Comparison of ENCODE assay signal across 8 cellular contexts in genomic region chr17:68431661-68432071, GRCh38. TPM values are rescaled to one million over a fixed set of nuclear protein-coding genes. Genes with fewer than 3 reads are reported as not detected.
DNase-seq lines count a peak whose midpoint lies in the region; ATAC-seq and TF ChIP-seq lines count a peak whose summit lies in the region.

No MANE protein-coding gene starts in this region.

- CTCF ChIA-PET in CD8-positive, alpha-beta memory T cell (lab: Charles Lee), result interaction anchor here (0.6 to 3.1 kb wide), 15 partner anchors 18 to 193 kb away, joined by 3 to 22 read pairs (median 3); partner anchors contain the start of gene WIPI1

- peak; percentile 10 for TF ChIP-seq CTCF in HL-60 (IDR thresholded peaks at IDR 0.05; ENCODE audit: insufficient read depth, low read length)

- peaks cover 0 to 1% (median 0%) of the 10 kb centered on the region in 5 donors for H3K9me3 Mint-ChIP-seq in CD8-positive, alpha-beta memory T cell
- no peaks in the 10 kb centered on the region for H3K9me3 Mint-ChIP-seq in activated CD4-positive, alpha-beta T cell treated with anti-CD3 and anti-CD28 coated beads, Interleukin-2, amount 10 ng/mL, durations not matched to agents 24 days and 14 days
- H3K9me3 Mint-ChIP-seq in stimulated activated effector memory CD8-positive, alpha-beta T cell treated with anti-CD3 and anti-CD28 coated beads, Interleukin-12 subunit alpha, Interleukin-12 subunit beta, amount 100 ng/mL, for 72 hours, result no peaks in the 10 kb centered on the region

- H3K36me3 ChIP-seq in CD8-positive, alpha-beta memory T cell (ENCODE audit: insufficient read depth, low read length), result no peaks in the 10 kb centered on the region

- H3K4me3 ChIP-seq in CD8-positive, alpha-beta memory T cell (ENCODE audit: low read length), result no peak overlapping the region
- H3K4me3 ChIP-seq in HL-60 (replicated peaks; ENCODE audit: insufficient read depth, low read length), result no peak overlapping the region

- peaks cover 11 to 22% (median 21%) of the 10 kb centered on the region in 3 donors for H3K4me1 Mint-ChIP-seq in CD8-positive, alpha-beta memory T cell
- peaks cover 18% of the 10 kb centered on the region for H3K4me1 Mint-ChIP-seq in activated CD4-positive, alpha-beta T cell treated with anti-CD3 and anti-CD28 coated beads, Interleukin-2, amount 10 ng/mL, durations not matched to agents 24 days and 14 days
- peaks cover 30% of the 10 kb centered on the region for H3K4me1 Mint-ChIP-seq in stimulated activated effector memory CD8-positive, alpha-beta T cell treated with anti-CD3 and anti-CD28 coated beads, Interleukin-12 subunit alpha, Interleukin-12 subunit beta, amount 100 ng/mL, for 72 hours

- ATAC-seq in stimulated activated effector memory CD8-positive, alpha-beta T cell treated with anti-CD3 and anti-CD28 coated beads, Interleukin-12 subunit alpha, Interleukin-12 subunit beta, amount 100 ng/mL, for 72 hours, result no peak
- ATAC-seq in HG03439 (IDR thresholded peaks at IDR 0.05; ENCODE audit: unreplicated experiment), result no peak

- no peaks in the 10 kb centered on the region for H3K27me3 Mint-ChIP-seq in CD8-positive, alpha-beta memory T cell
- H3K27me3 Mint-ChIP-seq in activated CD4-positive, alpha-beta T cell treated with anti-CD3 and anti-CD28 coated beads, Interleukin-2, amount 10 ng/mL, durations not matched to agents 24 days and 14 days, result no peaks in the 10 kb centered on the region

- intact Hi-C loops in activated CD4-positive, alpha-beta T cell treated with anti-CD3 and anti-CD28 coated beads, Interleukin-2, amount 10 ng/mL, durations not matched to agents 24 days and 14 days (cut with micrococcal nuclease), result no loop called here

- no peaks in the 10 kb centered on the region for H3K9me3 ChIP-seq in CD8-positive, alpha-beta memory T cell (ENCODE audit: low read length)

- DNase-seq in CD8-positive, alpha-beta memory T cell, result peak in 3 of 5 donors; percentile 21 to 65 (median 49)
- peak in 1 of 2 experiments; percentile 48 for DNase-seq in HL-60 (ENCODE audit: low read depth in 1 of 2, low spot score in 1 of 2)
- DNase-seq in activated CD4-positive, alpha-beta T cell treated with anti-CD3 and anti-CD28 coated beads, Interleukin-2, amount 10 ng/mL, durations not matched to agents 24 days and 14 days, result peak; percentile 84
- DNase-seq in fibroblast of peridontal ligament (ENCODE audit: extremely low read depth), result peak; percentile 55
- DNase-seq in stimulated activated effector memory CD8-positive, alpha-beta T cell treated with anti-CD3 and anti-CD28 coated beads, Interleukin-12 subunit alpha, Interleukin-12 subunit beta, amount 100 ng/mL, for 72 hours (ENCODE audit: low spot score in 2 of 2), result peak in 1 of 2 donors; percentile 49
- DNase-seq in NCI-H146 (lab: John Stamatoyannopoulos, UW), result no peak
- DNase-seq in HK-2 (ENCODE audit: unreplicated experiment), result no peak

- no peaks in the 10 kb centered on the region for H3K27me3 ChIP-seq in CD8-positive, alpha-beta memory T cell (ENCODE audit: insufficient read depth, low read length, poor library complexity, severe bottlenecking)
- no peaks in the 10 kb centered on the region for H3K27me3 ChIP-seq in HL-60 (ENCODE audit: insufficient read depth, poor library complexity, severe bottlenecking)

- POLR2A ChIA-PET in CD8-positive, alpha-beta memory T cell (lab: Charles Lee), result interaction anchor here (1.2 kb wide), 1 partner anchor 139 kb away, joined by 6 read pairs; no protein-coding TSS in a partner anchor

- H3K27ac ChIP-seq in CD8-positive, alpha-beta memory T cell (ENCODE audit: low read depth, low read length), result no peak overlapping the region
- H3K27ac ChIP-seq in HL-60 (replicated peaks), result no peak overlapping the region

- no peak overlapping the region for H3K4me3 Mint-ChIP-seq in CD8-positive, alpha-beta memory T cell
- H3K4me3 Mint-ChIP-seq in activated CD4-positive, alpha-beta T cell treated with anti-CD3 and anti-CD28 coated beads, Interleukin-2, amount 10 ng/mL, durations not matched to agents 24 days and 14 days, result no peak overlapping the region
- H3K4me3 Mint-ChIP-seq in stimulated activated effector memory CD8-positive, alpha-beta T cell treated with anti-CD3 and anti-CD28 coated beads, Interleukin-12 subunit alpha, Interleukin-12 subunit beta, amount 100 ng/mL, for 72 hours, result no peak overlapping the region

- H3K4me1 ChIP-seq in CD8-positive, alpha-beta memory T cell (ENCODE audit: insufficient read depth, low read length), result peaks cover 17% of the 10 kb centered on the region

- peak overlapping the region in 3 of 8 donors; percentile 5 to 92 (median 67) for H3K27ac Mint-ChIP-seq in CD8-positive, alpha-beta memory T cell
- H3K27ac Mint-ChIP-seq in activated CD4-positive, alpha-beta T cell treated with anti-CD3 and anti-CD28 coated beads, Interleukin-2, amount 10 ng/mL, durations not matched to agents 24 days and 14 days, result no peak overlapping the region
- H3K27ac Mint-ChIP-seq in stimulated activated effector memory CD8-positive, alpha-beta T cell treated with anti-CD3 and anti-CD28 coated beads, Interleukin-12 subunit alpha, Interleukin-12 subunit beta, amount 100 ng/mL, for 72 hours, result peak overlapping the region; percentile 36

- peaks cover 0 to 53% (median 17%) of the 10 kb centered on the region in 3 donors for H3K36me3 Mint-ChIP-seq in CD8-positive, alpha-beta memory T cell
- peaks cover 38% of the 10 kb centered on the region for H3K36me3 Mint-ChIP-seq in activated CD4-positive, alpha-beta T cell treated with anti-CD3 and anti-CD28 coated beads, Interleukin-2, amount 10 ng/mL, durations not matched to agents 24 days and 14 days (ENCODE audit: low read depth)
- H3K36me3 Mint-ChIP-seq in stimulated activated effector memory CD8-positive, alpha-beta T cell treated with anti-CD3 and anti-CD28 coated beads, Interleukin-12 subunit alpha, Interleukin-12 subunit beta, amount 100 ng/mL, for 72 hours, result peaks cover 86% of the 10 kb centered on the region

RNA-seq across cellular contexts. Expression of gene WIPI1, which starts 25.6 kb away (rescaled TPM):
- total RNA-seq in CD8-positive, alpha-beta memory T cell, result 10 to 100 TPM in 1 of 2 experiments, 1 to 10 TPM in 1; 9.8 to 10.3 TPM
- polyA plus RNA-seq in CD8-positive, alpha-beta memory T cell, result 8.2 TPM
- 9.1 and 9.5 TPM in 2 replicates for total RNA-seq in activated CD4-positive, alpha-beta T cell treated with anti-CD3 and anti-CD28 coated beads, Interleukin-2, amount 10 ng/mL, durations not matched to agents 24 days and 14 days

Comparison
In these comparisons a context has a peak if more than half of its experiments do, and no peak if none do; other contexts are left out.
1. DNase-seq: peak in CD8-positive, alpha-beta memory T cell (3 of 5), activated CD4-positive, alpha-beta T cell treated with anti-CD3 and anti-CD28 coated beads, Interleukin-2, amount 10 ng/mL, durations not matched to agents 24 days and 14 days (single experiment) and fibroblast of peridontal ligament (single experiment); none in NCI-H146 (single experiment) and HK-2 (single experiment).